In the genomic region with DNA sequence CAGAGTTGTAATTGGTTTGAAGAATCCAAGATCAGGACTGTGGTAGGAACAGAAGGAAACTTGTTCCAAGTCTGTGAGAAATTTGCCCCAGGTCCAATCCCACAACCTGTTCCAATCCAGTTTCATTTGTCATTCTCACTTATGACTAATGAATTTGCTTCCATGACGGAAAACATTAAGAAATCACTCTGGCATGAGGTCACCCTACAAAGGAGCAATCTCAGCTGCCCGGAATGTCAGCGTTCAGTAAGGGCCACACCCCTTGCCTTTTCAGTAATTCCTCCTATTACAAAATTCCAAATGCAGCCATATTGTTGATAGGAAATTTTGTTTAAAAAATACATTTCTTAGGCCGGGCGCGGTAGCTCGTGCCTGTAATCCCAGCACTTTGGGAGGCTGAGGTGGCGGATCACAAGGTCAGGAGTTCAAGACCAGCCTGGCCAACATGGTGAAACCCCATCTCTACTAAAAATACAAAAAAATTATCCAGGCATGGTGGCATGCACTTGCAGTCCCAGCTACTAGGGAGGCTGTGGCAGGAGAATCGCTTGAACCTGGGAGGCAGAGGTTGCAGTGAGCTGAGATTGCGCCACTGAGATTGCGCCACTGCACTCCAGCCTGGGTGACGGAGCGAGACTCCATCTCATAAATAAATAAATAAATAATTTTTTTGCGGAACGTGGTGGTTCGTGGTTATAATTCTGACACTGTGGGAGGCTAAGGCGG, we compare ENCODE assay signal across 8 cellular contexts. TPM values are rescaled to one million over a fixed set of nuclear protein-coding genes. Genes with fewer than 3 reads are reported as not detected.
A peak's percentile ranks its signal among the peaks of the same experiment; 100 is the strongest.
DNase-seq lines count a peak whose midpoint lies in the region; ATAC-seq and TF ChIP-seq lines count a peak whose summit lies in the region.
"Not testable (repeated sequence)": the region's sequence is repeated elsewhere in the genome, so short reads cannot be mapped to it uniquely, and the experiment has no call there.

No MANE protein-coding gene starts in this region.

- H3K79me2 ChIP-seq in mammary epithelial cell (ENCODE audit: insufficient read depth, low read length), result not testable (repeated sequence)

- in situ Hi-C loops in mammary epithelial cell (cut with MboI; ENCODE audit: low sequenced_read_pairs in 2 of 2), result not testable (repeated sequence)

- H3K9ac ChIP-seq in mammary epithelial cell (ENCODE audit: insufficient read depth, low read length), result peak overlapping the region; percentile 42

- H4K20me1 ChIP-seq in mammary epithelial cell (ENCODE audit: insufficient read depth, low read length), result not testable (repeated sequence)

- not testable (repeated sequence) for BruUV-seq in mammary epithelial cell (replicated peaks; lab: Mats Ljungman, UMichigan)

- not testable (repeated sequence) for H3K36me3 ChIP-seq in SJCRH30; mammary epithelial cell (ENCODE audit: insufficient read depth, low read length); left lung; psoas muscle (ENCODE audit: insufficient read depth in 1 of 2, low read depth in 1 of 2); uterus

- not testable (repeated sequence) for TF ChIP-seq POLR2A in uterus (IDR thresholded peaks at IDR 0.05)

- peak; percentile 85 for ATAC-seq in left lung
- ATAC-seq in psoas muscle, result peak; percentile 92 to 95 (median 94)

- H3K27ac ChIP-seq in SJCRH30 (peak overlapping the region; percentile 92), mammary epithelial cell (ENCODE audit: insufficient read depth, low read depth, low read length) (peak overlapping the region; percentile 92), left lung (peak overlapping the region; percentile 42 to 44), psoas muscle (peak overlapping the region; percentile 51)
- not testable (repeated sequence) for H3K27ac ChIP-seq in uterus

- not testable (repeated sequence) for TF ChIP-seq CTCF in mammary epithelial cell (conservative IDR thresholded peaks at IDR 0.05 in 1 of 2, IDR thresholded peaks at IDR 0.05 in 1 of 2; ENCODE audit: extremely low read depth in 1 of 2, insufficient read depth in 1 of 2, low read depth in 1 of 2, low read length in 2 of 2); fibroblast of villous mesenchyme (IDR thresholded peaks at IDR 0.05; ENCODE audit: insufficient read depth, low read depth, low read length); left lung (IDR thresholded peaks at IDR 0.05); psoas muscle (IDR thresholded peaks at IDR 0.05); uterus (IDR thresholded peaks at IDR 0.05)

- H3K27me3 ChIP-seq in SJCRH30; mammary epithelial cell (ENCODE audit: insufficient read depth, low read length); left lung; psoas muscle (ENCODE audit: insufficient read depth in 3 of 3, low read length in 2 of 3); uterus: not testable (repeated sequence)

- not testable (repeated sequence) for H3K4me3 ChIP-seq in SJCRH30; mammary epithelial cell (replicated peaks in 1 of 3; ENCODE audit: insufficient read depth in 1 of 3, low read depth in 2 of 3, low read length in 3 of 3); fibroblast of villous mesenchyme (ENCODE audit: low read depth, low read length); left lung; psoas muscle; uterus

- H3K4me1 ChIP-seq in SJCRH30 (peaks cover 14% of the 10 kb centered on the region), mammary epithelial cell (ENCODE audit: insufficient read depth, low read length) (peaks cover 22% of the 10 kb centered on the region), left lung (peaks cover 6 to 16% of the 10 kb centered on the region in 2 donors)
- H3K4me1 ChIP-seq in psoas muscle, uterus: not testable (repeated sequence)

- intact Hi-C loops in mammary epithelial cell (cut with micrococcal nuclease) (loop anchor here (1.0 kb wide), 2 partner anchors 42 to 238 kb away; a partner anchor contains a TSS), psoas muscle (cut with DNase I) (loop anchor here in 1 of 2 donors (5.0 kb wide), 1 partner anchor 42 kb away; a partner anchor contains a TSS)
- intact Hi-C loops in left lung (cut with DNase I); uterus (cut with DNase I; ENCODE audit: low total_unique reads): not testable (repeated sequence)

- DNase-seq in DMS53 (lab: John Stamatoyannopoulos, UW) (peak; percentile 35), HuH-7.5 (ENCODE audit: low spot score) (peak; percentile 32), SJCRH30 (peak; percentile 82 to 84), mammary epithelial cell (peak; percentile 99), fibroblast of villous mesenchyme (ENCODE audit: low read depth) (peak; percentile 98), left lung (peak in 1 of 2 donors; percentile 50), psoas muscle (peak; percentile 40 to 58), uterus (peak; percentile 17 to 25)

- CTCF ChIA-PET in mammary epithelial cell (lab: Charles Lee; ENCODE audit: low non-redundant PET), result not testable (repeated sequence)

- 45% methylated on average over 10 of the region's 17 CpGs for WGBS in mammary epithelial cell (ENCODE audit: low coverage, missing lambda C conversion rate)
- WGBS in psoas muscle, 3 donors, result 62 to 69% (median 67%) methylated on average over 17 of the region's 17 CpGs

- not testable (repeated sequence) for H3K4me2 ChIP-seq in mammary epithelial cell (ENCODE audit: insufficient read depth, low read depth, low read length)

- H2AFZ ChIP-seq in mammary epithelial cell (ENCODE audit: low read depth, low read length), result peak overlapping the region; percentile 1

- H3K9me3 ChIP-seq in SJCRH30 (replicated peaks); mammary epithelial cell (replicated peaks; ENCODE audit: insufficient read depth, low read length); left lung; psoas muscle; uterus: not testable (repeated sequence)

- dilution Hi-C loops in mammary epithelial cell (cut with HindIII; ENCODE audit: low sequenced_read_pairs), result not testable (repeated sequence)

RNA-seq across cellular contexts. Expression of a gene that starts 36.3 kb away (rescaled TPM):
- total RNA-seq in SJCRH30 (2014; rRNA removed; shearing (Covaris generic)), result 20.3 and 25.2 TPM in 2 replicates
- 10 to 100 TPM; 17.0 to 30.9 TPM for total RNA-seq in mammary epithelial cell
- polyA plus RNA-seq in mammary epithelial cell, result 12.0 TPM
- 11.5 TPM for polyA minus RNA-seq in mammary epithelial cell
- 18.0 and 22.5 TPM in 2 replicates for total RNA-seq in fibroblast of villous mesenchyme
- total RNA-seq in left lung, result 10 to 100 TPM; 18.1 to 19.5 TPM
- total RNA-seq in psoas muscle, result 10 to 100 TPM; 10.9 to 22.2 (median 14.3) TPM
- polyA plus RNA-seq in psoas muscle, result 10 to 100 TPM; 10.9 to 21.3 (median 19.5) TPM
- total RNA-seq in uterus, result 10 to 100 TPM; 13.5 to 43.3 (median 25.8) TPM

RNA-seq across cellular contexts. Expression of a gene that starts 42.0 kb away (rescaled TPM):
- total RNA-seq in SJCRH30 (2014; rRNA removed; shearing (Covaris generic)), result 17.2 and 18.0 TPM in 2 replicates
- total RNA-seq in mammary epithelial cell, result 10 to 100 TPM; 86.1 to 97.4 TPM
- 38.0 TPM for polyA plus RNA-seq in mammary epithelial cell
- polyA minus RNA-seq in mammary epithelial cell, result 72.3 TPM
- total RNA-seq in fibroblast of villous mesenchyme, result 66.9 and 79.6 TPM in 2 replicates
- total RNA-seq in left lung, result 100 to 1,000 TPM in 1 of 2 donors, 10 to 100 TPM in 1; 85.1 to 104 TPM
- total RNA-seq in psoas muscle, result 100 to 1,000 TPM; 458 to 639 (median 574) TPM
- polyA plus RNA-seq in psoas muscle, result 100 to 1,000 TPM; 235 to 290 (median 241) TPM
- total RNA-seq in uterus, result 100 to 1,000 TPM in 2 of 4 donors, 10 to 100 TPM in 2; 48.2 to 134 (median 96.8) TPM
